18 cellular contexts compared by ENCODE assay signal in the genomic region with DNA sequence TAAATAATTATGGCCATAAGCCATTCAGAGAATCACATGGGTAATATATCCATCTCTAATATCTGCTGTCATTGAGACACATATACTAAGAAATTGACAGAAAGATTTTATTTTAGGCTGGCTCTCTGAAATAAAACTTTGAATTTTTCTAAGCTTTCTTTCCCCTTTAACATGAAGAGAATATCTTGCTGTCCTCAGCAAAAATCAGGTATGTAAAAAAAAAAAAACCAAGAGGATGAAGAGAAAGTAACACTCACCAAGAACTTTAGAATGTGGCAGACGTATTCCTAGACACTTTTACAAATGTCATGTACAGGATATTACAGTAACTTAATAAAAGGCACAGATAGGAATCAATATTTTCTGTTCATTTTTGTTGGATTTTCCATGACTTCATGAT.
DNase-seq lines count a peak whose midpoint lies in the region; ATAC-seq, FAIRE-seq and TF ChIP-seq lines count a peak whose summit lies in the region.
"Had no signal": no experiment of that assay in that cellular context is flagged by ENCODE, and none has a peak within 500 bp of the region (broad histone marks: within the 10 kb centered on the region; RNA-seq: fewer than 3 reads in every experiment).

No MANE protein-coding gene starts in this region.

- no peak overlapping the region for H3K18ac ChIP-seq in IMR-90 (ENCODE audit: low read depth, low read length)

- no peak for TF ChIP-seq EP300 in HepG2 (IDR thresholded peaks at IDR 0.05; ENCODE audit: low read depth in 2 of 2, low read length in 2 of 2)
- no peak for TF ChIP-seq EP300 in HepG2 (CRISPR knock-in tag; IDR thresholded peaks at IDR 0.05; ENCODE audit: borderline replicate concordance)

- no peak overlapping the region for H4K5ac ChIP-seq in IMR-90 (ENCODE audit: low read depth, low read length)

- no peaks in the 10 kb centered on the region for H3K79me1 ChIP-seq in IMR-90 (ENCODE audit: low read depth in 1 of 2, low read length in 2 of 2)

- no peak overlapping the region for H2BK15ac ChIP-seq in IMR-90 (ENCODE audit: low read depth, low read length)

- H2AK5ac ChIP-seq in IMR-90 (ENCODE audit: low read depth, low read length), result no peak overlapping the region

- no peak overlapping the region for H3K27ac ChIP-seq in HepG2 (ENCODE audit: extremely low read length, insufficient read depth, low read length)
- H3K27ac ChIP-seq in right lobe of liver, result no peak overlapping the region
- H3K27ac ChIP-seq in IMR-90 (ENCODE audit: insufficient read depth, low read length), result no peak overlapping the region
- H3K27ac ChIP-seq: 22Rv1; BLaER1 treated with 17β-estradiol and CSF1 and Interleukin-3, amounts not matched to agents 10 nM and 100 nM; C4-2B had no signal

- H3K9me1 ChIP-seq in IMR-90 (ENCODE audit: insufficient read depth, low read length), result no peaks in the 10 kb centered on the region

- CTCF ChIA-PET in HepG2 (lab: Yijun Ruan, JAX; ENCODE audit: low intra/inter-chr PET ratio, low total read pairs) (no interaction called here), IMR-90 (lab: Yijun Ruan, JAX) (no interaction called here)

- no peak overlapping the region for H2BK120ac ChIP-seq in IMR-90 (ENCODE audit: low read depth, low read length)

- no peak overlapping the region for H2AFZ ChIP-seq in HepG2 (ENCODE audit: low read length)
- no peak overlapping the region for H2AFZ ChIP-seq in IMR-90 (replicated peaks; ENCODE audit: low read length, poor library complexity)

- no peak overlapping the region for H2AK9ac ChIP-seq in IMR-90 (replicated peaks; ENCODE audit: low read depth, low read length, poor library complexity)

- H4K20me1 ChIP-seq in HepG2 (ENCODE audit: insufficient read depth, low read length) (no peaks in the 10 kb centered on the region), IMR-90 (ENCODE audit: insufficient read depth, low read length) (no peaks in the 10 kb centered on the region)
- H4K20me1 ChIP-seq: BLaER1 treated with 17β-estradiol and CSF1 and Interleukin-3, amounts not matched to agents 10 nM and 100 nM had no signal

- no peaks in the 10 kb centered on the region for H3K79me2 ChIP-seq in HepG2 (ENCODE audit: insufficient read depth, low read length)

- H3K9ac ChIP-seq in HepG2 (ENCODE audit: insufficient read depth, low read depth, low read length), result no peak overlapping the region
- no peak overlapping the region for H3K9ac ChIP-seq in IMR-90 (ENCODE audit: low read depth, low read length)
- H3K9ac ChIP-seq: BLaER1 treated with 17β-estradiol and CSF1 and Interleukin-3, amounts not matched to agents 10 nM and 100 nM had no signal

- H2BK5ac ChIP-seq in IMR-90 (ENCODE audit: low read depth, low read length, poor library complexity, severe bottlenecking), result no peak overlapping the region

- no peak for TF ChIP-seq CTCF in HepG2 (CRISPR knock-in tag; IDR thresholded peaks at IDR 0.05)
- TF ChIP-seq CTCF in right lobe of liver (IDR thresholded peaks at IDR 0.05), result no peak
- no peak for TF ChIP-seq CTCF in IMR-90 (conservative IDR thresholded peaks at IDR 0.05; ENCODE audit: low read depth, low read length)

- POLR2A ChIA-PET in HepG2 (lab: Yijun Ruan, JAX) (no interaction called here), IMR-90 (lab: Charles Lee; ENCODE audit: unreplicated experiment) (no interaction called here)

- no TSS peak for BruUV-seq in HepG2 (replicated peaks; lab: Mats Ljungman, UMichigan)
- BruUV-seq in IMR-90 (replicated peaks; lab: Mats Ljungman, UMichigan), result no TSS peak

- H3K4me3 ChIP-seq in HepG2 (replicated peaks in 1 of 3; ENCODE audit: insufficient read depth in 1 of 3, low read depth in 2 of 3, low read length in 3 of 3), result no peak overlapping the region
- H3K4me3 ChIP-seq in right lobe of liver, result no peak overlapping the region
- no peak overlapping the region for H3K4me3 ChIP-seq in IMR-90 (ENCODE audit: insufficient read depth, low read depth, low read length)
- H3K4me3 ChIP-seq: BLaER1 treated with 17β-estradiol and CSF1 and Interleukin-3, amounts not matched to agents 10 nM and 100 nM had no signal

- intact Hi-C loops in HepG2 (cut with micrococcal nuclease; ENCODE audit: unreplicated experiment) (no loop called here), right lobe of liver (cut with DNase I) (no loop called here), IMR-90 (cut with micrococcal nuclease) (no loop called here)

- H3K4ac ChIP-seq in IMR-90 (ENCODE audit: low read depth, low read length), result no peak overlapping the region

- no peak overlapping the region for H4K91ac ChIP-seq in IMR-90 (ENCODE audit: insufficient read depth, low read depth, low read length)

- H3K4me1 ChIP-seq in HepG2 (ENCODE audit: insufficient read depth, low read length), result no peaks in the 10 kb centered on the region
- H3K4me1 ChIP-seq in right lobe of liver, result no peaks in the 10 kb centered on the region
- H3K4me1 ChIP-seq in IMR-90 (ENCODE audit: control insufficient read depth, insufficient read depth, low read length), result no peaks in the 10 kb centered on the region
- H3K4me1 ChIP-seq: BLaER1 treated with 17β-estradiol and CSF1 and Interleukin-3, amounts not matched to agents 10 nM and 100 nM; Caco-2 had no signal

- no peaks in the 10 kb centered on the region for H3K9me3 ChIP-seq in HepG2 (ENCODE audit: low read length)
- no peaks in the 10 kb centered on the region for H3K9me3 ChIP-seq in right lobe of liver
- H3K9me3 ChIP-seq in IMR-90 (ENCODE audit: control insufficient read depth, insufficient read depth, low read length), result peaks cover 2% of the 10 kb centered on the region; the same call in 1 of the 2 replicates
- H3K9me3 ChIP-seq: BLaER1 treated with 17β-estradiol and CSF1 and Interleukin-3, amounts not matched to agents 10 nM and 100 nM; Caco-2 had no signal

- H3K14ac ChIP-seq in IMR-90 (replicated peaks; ENCODE audit: low read depth, low read length), result no peak overlapping the region

- no peak for DNase-seq in HepG2 (ENCODE audit: low spot score)
- DNase-seq in right lobe of liver, result no peak
- DNase-seq in IMR-90, result no peak
- no peak for DNase-seq in mesenteric fat pad (ENCODE audit: low spot score)
- DNase-seq: ACHN; Caco-2; Calu3; CD4-positive, alpha-beta T cell; CD8-positive, alpha-beta T cell; DMS79 treated with DMSO at 0.1 percent for 48 hours; GF-D8 had no signal

- no peak overlapping the region for H4K8ac ChIP-seq in IMR-90 (ENCODE audit: low read depth in 2 of 2, low read length in 2 of 2)

- H3K56ac ChIP-seq in IMR-90 (ENCODE audit: extremely low read depth, insufficient read depth, low read length), result no peak overlapping the region

- in situ Hi-C loops in HepG2 (cut with HindIII; ENCODE audit: extremely low pct_ligation_motif_present, low pct_unique_long_range_greater_than_20kb) (no loop called here), IMR-90 (cut with MboI; ENCODE audit: low sequenced_read_pairs) (no loop called here)

- no peak for TF ChIP-seq POLR2A in HepG2 (IDR thresholded peaks at IDR 0.05; ENCODE audit: insufficient read depth in 1 of 2, low read depth in 2 of 2, low read length in 2 of 2)
- TF ChIP-seq POLR2A in right lobe of liver (IDR thresholded peaks at IDR 0.05), result no peak
- TF ChIP-seq POLR2A in IMR-90 (IDR thresholded peaks at IDR 0.05; ENCODE audit: low read depth, low read length), result no peak

- H2BK20ac ChIP-seq in IMR-90 (ENCODE audit: low read depth, low read length), result no peak overlapping the region

- no peaks in the 10 kb centered on the region for H3K27me3 ChIP-seq in HepG2 (ENCODE audit: control insufficient read depth in 1 of 2, insufficient read depth in 2 of 2, low read length in 2 of 2)
- no peaks in the 10 kb centered on the region for H3K27me3 ChIP-seq in right lobe of liver
- no peaks in the 10 kb centered on the region for H3K27me3 ChIP-seq in IMR-90 (ENCODE audit: control insufficient read depth, insufficient read depth, low read length)
- H3K27me3 ChIP-seq: BLaER1 treated with 17β-estradiol and CSF1 and Interleukin-3, amounts not matched to agents 10 nM and 100 nM had no signal

- H3K4me2 ChIP-seq in HepG2 (ENCODE audit: low read depth, low read length) (no peak overlapping the region), IMR-90 (ENCODE audit: low read depth, low read length) (no peak overlapping the region)
- H3K4me2 ChIP-seq: BLaER1 treated with 17β-estradiol and CSF1 and Interleukin-3, amounts not matched to agents 10 nM and 100 nM had no signal

- 3% methylated on average over 1 of the region's 1 CpG for WGBS in HepG2 (ENCODE audit: low lambda C conversion rate)
- WGBS in right lobe of liver (ENCODE audit: insufficient coverage, low coverage, low lambda C conversion rate, missing lambda C conversion rate), result 40% methylated on average over 1 of the region's 1 CpG
- WGBS in IMR-90 (ENCODE audit: extremely low coverage in 2 of 2, insufficient read length in 1 of 2), 2 experiments, result no CpG with 5 or more reads among the region's 1 CpG

- no peak for TF ChIP-seq RAD21 in HepG2 (CRISPR knock-in tag; IDR thresholded peaks at IDR 0.05)
- no peak for TF ChIP-seq RAD21 in IMR-90 (IDR thresholded peaks at IDR 0.05; ENCODE audit: low read length)

- H3K23ac ChIP-seq in IMR-90 (ENCODE audit: low read depth, low read length), result no peak overlapping the region

- H3K36me3 ChIP-seq in HepG2 (replicated peaks in 1 of 2; ENCODE audit: control insufficient read depth in 1 of 2, insufficient read depth in 2 of 2, low read length in 2 of 2) (no peaks in the 10 kb centered on the region), right lobe of liver (no peaks in the 10 kb centered on the region), IMR-90 (ENCODE audit: control insufficient read depth, insufficient read depth, low read length) (no peaks in the 10 kb centered on the region)
- H3K36me3 ChIP-seq: BLaER1 treated with 17β-estradiol and CSF1 and Interleukin-3, amounts not matched to agents 10 nM and 100 nM had no signal

- ATAC-seq in HepG2 (no peak), right lobe of liver (no peak), IMR-90 (ENCODE audit: low read depth) (no peak), HG03108 (IDR thresholded peaks at IDR 0.05; ENCODE audit: unreplicated experiment) (no peak)
- ATAC-seq: CD8-positive, alpha-beta T cell had no signal

- dilution Hi-C loops in IMR-90 (cut with HindIII; ENCODE audit: low sequenced_read_pairs, unreplicated experiment), result no loop called here

- FAIRE-seq in HepG2 (lab: Jason Lieb, UNC), result no peak
- FAIRE-seq: D721Med, GM12891, GM19239 had no signal

TF ChIP-seq in IMR-90, 13 proteins besides CTCF, POLR2A, EP300 and RAD21:
- TF ChIP-seq BHLHE40 (IDR thresholded peaks at IDR 0.05; ENCODE audit: low read depth, low read length) (no peak), SMC3 (IDR thresholded peaks at IDR 0.05; ENCODE audit: low read depth, low read length) (no peak), MAFK (IDR thresholded peaks at IDR 0.05; ENCODE audit: low read depth, low read length) (peak; percentile 61)
TF ChIP-seq in IMR-90: peak in this region for 1.
